In the genomic region with DNA sequence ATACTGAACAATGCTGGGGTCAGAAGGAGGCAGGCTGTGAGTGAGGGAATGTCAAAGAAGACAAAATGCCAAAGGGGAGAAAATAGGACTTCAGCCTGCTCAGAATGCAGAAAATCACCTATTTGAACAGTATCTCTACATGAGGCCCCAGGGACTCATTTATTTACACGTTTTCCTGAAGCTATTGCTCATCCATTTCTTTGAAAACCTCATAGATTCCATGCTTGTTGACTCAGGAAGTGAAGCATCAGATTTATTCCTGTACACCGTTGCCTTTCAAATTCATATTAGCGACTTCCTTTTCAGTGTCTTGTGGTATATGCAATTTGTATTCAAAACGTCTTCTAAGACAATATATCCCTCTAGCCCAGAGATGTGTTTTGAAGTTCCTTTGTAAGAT, we compare ENCODE assay signal across 23 cellular contexts.
"Had no signal": no experiment of that assay in that cellular context is flagged by ENCODE, and none has a peak within 500 bp of the region (broad histone marks: within the 10 kb centered on the region; RNA-seq: fewer than 3 reads in every experiment).

No MANE protein-coding gene starts in this region.

- H3K9ac ChIP-seq: KMS-11, SK-N-SH had no signal

- ATAC-seq: activated T-cell treated with anti-CD3 and anti-CD28 coated beads, Interleukin-2, amount 50 U/mL, for 4 hours; Panc1 had no signal

- H3K36me3 ChIP-seq: cardiac muscle cell, SJCRH30 had no signal

- H3K27ac ChIP-seq: cardiac muscle cell, KMS-11, SJCRH30 had no signal

- DNase-seq: activated B cell treated with CpG ODN at 0.5 μM for 24 hours; activated CD4-positive, alpha-beta T cell treated with anti-CD3 and anti-CD28 coated beads for 1 hour; activated CD4-positive, alpha-beta T cell treated with anti-CD3 and anti-CD28 coated beads, Interleukin-2, amount 10 ng/mL, durations not matched to agents 24 days and 14 days; activated CD4-positive, alpha-beta T cell treated with anti-CD3 and anti-CD28 coated beads, Interleukin-2, amount 50 U/mL, for 48 hours; activated gamma-delta T cell; activated naive CD4-positive, alpha-beta T cell treated with anti-CD3 and anti-CD28 coated beads for 36 hours; activated T-cell treated with anti-CD3 and anti-CD28 coated beads, Interleukin-2, amount 50 U/mL, for 4 hours; amygdala; NCI-H1092; NCI-H1417; NCI-H1930; NCI-H2107; NCI-H510A treated with DMSO at 0.1 percent for 48 hours; NCI-H69; Right ventricle myocardium superior; RPMI8226; SJCRH30; SK-N-SH had no signal

- H3K9me3 ChIP-seq: SJCRH30, SK-N-SH had no signal

- FAIRE-seq: astrocyte, colon had no signal

- H3K4me1 ChIP-seq: SJCRH30 had no signal

- H3K4me3 ChIP-seq: cardiac muscle cell, SJCRH30 had no signal

- H3K27me3 ChIP-seq: cardiac muscle cell, SJCRH30 had no signal

- H3K4me2 ChIP-seq: KMS-11, SK-N-SH had no signal
